In genomic region chr5:138574744-138575193, GRCh38 we compare ENCODE assay signal across 8 cellular contexts. TPM values are rescaled to one million over a fixed set of nuclear protein-coding genes. Genes with fewer than 3 reads are reported as not detected.
DNase-seq lines count a peak whose midpoint lies in the region; ATAC-seq, FAIRE-seq and TF ChIP-seq lines count a peak whose summit lies in the region.

No MANE protein-coding gene starts in this region.

- H3K36me3 Mint-ChIP-seq in natural killer cell treated with Interleukin-12 subunit alpha and Interleukin-12 subunit beta and Interleukin-15 and Interleukin-18, amount 100 ng/mL, for 72 hours: peaks cover 27% of the 10 kb centered on the region

- TF ChIP-seq CTCF in D721Med (IDR thresholded peaks at IDR 0.05; ENCODE audit: insufficient read depth, missing control alignments): no peak

- peak overlapping the region; percentile 96 for H3K4me3 Mint-ChIP-seq in natural killer cell treated with Interleukin-12 subunit alpha and Interleukin-12 subunit beta and Interleukin-15 and Interleukin-18, amount 100 ng/mL, for 72 hours

- H3K4me1 Mint-ChIP-seq in natural killer cell treated with Interleukin-12 subunit alpha and Interleukin-12 subunit beta and Interleukin-15 and Interleukin-18, amount 100 ng/mL, for 72 hours (ENCODE audit: low read depth in 2 of 2): peaks cover 28 to 30% of the 10 kb centered on the region in 2 donors

- DNase-seq in NCI-H460 (ENCODE audit: extremely low read depth, low read depth) (peak; percentile 24), dermis microvascular lymphatic vessel endothelial cell (ENCODE audit: low read depth in 2 of 2) (peak; percentile 7 to 62), G401 (ENCODE audit: low spot score) (no peak), D721Med (ENCODE audit: insufficient read length, low spot score) (no peak), GM19239 (ENCODE audit: insufficient read length, low spot score) (no peak)
- no peak for DNase-seq in natural killer cell treated with Interleukin-12 subunit alpha and Interleukin-12 subunit beta and Interleukin-15 and Interleukin-18, amount 100 ng/mL, for 72 hours (ENCODE audit: low spot score)

- ATAC-seq in GM18520 (IDR thresholded peaks at IDR 0.05; ENCODE audit: unreplicated experiment) (peak; percentile 18), HG02981 (IDR thresholded peaks at IDR 0.05; ENCODE audit: unreplicated experiment) (no peak)
- peak in 1 of 2 donors; percentile 49 for ATAC-seq in natural killer cell treated with Interleukin-12 subunit alpha and Interleukin-12 subunit beta and Interleukin-15 and Interleukin-18, amount 100 ng/mL, for 72 hours

- peak overlapping the region; percentile 99 to 100 for H3K27ac Mint-ChIP-seq in natural killer cell treated with Interleukin-12 subunit alpha and Interleukin-12 subunit beta and Interleukin-15 and Interleukin-18, amount 100 ng/mL, for 72 hours

- H3K27me3 Mint-ChIP-seq in natural killer cell treated with Interleukin-12 subunit alpha and Interleukin-12 subunit beta and Interleukin-15 and Interleukin-18, amount 100 ng/mL, for 72 hours: no peaks in the 10 kb centered on the region

- H3K9me3 Mint-ChIP-seq in natural killer cell treated with Interleukin-12 subunit alpha and Interleukin-12 subunit beta and Interleukin-15 and Interleukin-18, amount 100 ng/mL, for 72 hours: no peaks in the 10 kb centered on the region

- in situ Hi-C loops in G401 (cut with HindIII; ENCODE audit: low sequenced_read_pairs): no loop called here

- FAIRE-seq in D721Med (lab: Jason Lieb, UNC) (no peak), GM19239 (lab: Jason Lieb, UNC) (no peak)

RNA-seq across cellular contexts. Expression of gene HSPA9, which starts 0.4 kb away (rescaled TPM):
- 1,085 and 1,216 TPM in 2 replicates for total RNA-seq in NCI-H460 (2014; rRNA removed; shearing (Covaris generic))
- 1,163 and 1,797 TPM in 2 replicates for polyA plus RNA-seq in NCI-H460 (2014; cell fraction: nucleus; rRNA removed)
- total RNA-seq in dermis microvascular lymphatic vessel endothelial cell: 212 and 213 TPM in 2 replicates
- total RNA-seq in natural killer cell treated with Interleukin-12 subunit alpha and Interleukin-12 subunit beta and Interleukin-15 and Interleukin-18, amount 100 ng/mL, for 72 hours: 100 to 1,000 TPM; 337 to 473 TPM
- 394 and 650 TPM in 2 replicates for total RNA-seq in G401 (2014; rRNA removed; shearing (Covaris generic))

RNA-seq across cellular contexts. Expression of gene ETF1, which starts 31.7 kb away (rescaled TPM):
- total RNA-seq in NCI-H460 (2014; rRNA removed; shearing (Covaris generic)): 153 and 176 TPM in 2 replicates
- 103 and 105 TPM in 2 replicates for polyA plus RNA-seq in NCI-H460 (2014; cell fraction: nucleus; rRNA removed)
- total RNA-seq in dermis microvascular lymphatic vessel endothelial cell: 87.4 and 96.5 TPM in 2 replicates
- total RNA-seq in natural killer cell treated with Interleukin-12 subunit alpha and Interleukin-12 subunit beta and Interleukin-15 and Interleukin-18, amount 100 ng/mL, for 72 hours: 100 to 1,000 TPM; 150 to 167 TPM
- total RNA-seq in G401 (2014; rRNA removed; shearing (Covaris generic)): 168 and 229 TPM in 2 replicates

Comparison
In these comparisons a context has a peak if more than half of its experiments do, and no peak if none do; other contexts are left out.
1. DNase-seq: peak in NCI-H460 (single experiment) and dermis microvascular lymphatic vessel endothelial cell (2 of 2); none in natural killer cell treated with Interleukin-12 subunit alpha and Interleukin-12 subunit beta and Interleukin-15 and Interleukin-18, amount 100 ng/mL, for 72 hours (single experiment), G401 (single experiment), D721Med (single experiment) and GM19239 (single experiment).